ENCODE assay signal across 25 cellular contexts in the genomic region with DNA sequence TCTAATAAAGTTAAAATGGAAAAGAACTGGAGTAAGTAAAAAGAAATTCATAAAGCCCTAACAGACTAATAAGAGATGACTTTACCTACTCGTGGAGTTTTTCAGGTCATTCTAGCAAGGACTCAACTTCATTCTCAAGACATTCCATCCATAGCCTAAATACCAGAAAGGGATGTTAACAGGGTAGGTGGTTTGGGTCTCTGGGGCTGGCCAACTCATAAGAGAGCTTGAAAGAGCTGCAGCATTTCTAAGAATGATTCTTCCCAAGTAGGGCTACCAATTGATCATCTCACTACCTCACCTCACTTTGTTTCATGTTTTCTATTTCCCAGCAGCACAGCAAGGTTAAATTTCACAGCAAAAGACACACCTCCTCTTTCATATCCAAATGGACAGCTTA.
"Had no signal": no experiment of that assay in that cellular context is flagged by ENCODE, and none has a peak within 500 bp of the region (broad histone marks: within the 10 kb centered on the region; RNA-seq: fewer than 3 reads in every experiment).

No MANE protein-coding gene starts in this region.

- H3K27me3 ChIP-seq: body of pancreas, esophagus muscularis mucosa, gastroesophageal sphincter, SJSA1, tibial nerve, uterus had no signal

- H3K4me3 Mint-ChIP-seq: activated B cell treated with CpG ODN at 0.5 μM for 24 hours; mesothelial cell of epicardium; nephron progenitor cell; stimulated activated naive B cell treated with anti-CD40 and anti-IgM and Interleukin-4, amounts not matched to agents 10 μg/mL and 1 μg/mL and 100 μg/mL, for 72 hours had no signal

- ATAC-seq: body of pancreas; gastroesophageal sphincter; heart left ventricle; left lobe of liver; sciatic nerve; stimulated activated naive B cell treated with anti-CD40 and anti-IgM and Interleukin-4, amounts not matched to agents 10 μg/mL and 1 μg/mL and 100 μg/mL, for 72 hours had no signal

- H3K9me3 ChIP-seq: body of pancreas, esophagus muscularis mucosa, gastroesophageal sphincter, heart left ventricle, SJSA1, tibial nerve, uterus had no signal

- H3K27me3 Mint-ChIP-seq: activated B cell treated with CpG ODN at 0.5 μM for 24 hours had no signal

- H3K4me1 Mint-ChIP-seq: activated B cell treated with CpG ODN at 0.5 μM for 24 hours had no signal

- H3K4me1 ChIP-seq: body of pancreas, esophagus muscularis mucosa, gastroesophageal sphincter, heart left ventricle, SJSA1, tibial nerve, uterus had no signal

- H3K4me3 ChIP-seq: body of pancreas, esophagus muscularis mucosa, gastroesophageal sphincter, heart left ventricle, lung, SJSA1, tibial nerve, uterus had no signal

- FAIRE-seq: endothelial cell of umbilical vein, kidney had no signal

- H3K27ac ChIP-seq: body of pancreas, esophagus muscularis mucosa, gastroesophageal sphincter, heart left ventricle, SJSA1, tibial nerve, uterus had no signal

- H3K9me3 Mint-ChIP-seq: activated B cell treated with CpG ODN at 0.5 μM for 24 hours had no signal

- H3K36me3 ChIP-seq: esophagus muscularis mucosa, gastroesophageal sphincter, heart left ventricle, SJSA1, tibial nerve, uterus had no signal

- DNase-seq: activated B cell treated with CpG ODN at 0.5 μM for 24 hours; activated CD4-positive, alpha-beta T cell treated with anti-CD3 and anti-CD28 coated beads for 48 hours; activated T-cell treated with anti-CD3 and anti-CD28 coated beads, Interleukin-2, amount 50 U/mL, for 48 hours; amniotic stem cell; body of pancreas; dermis blood vessel endothelial cell; effector memory CD4-positive, alpha-beta T cell; heart left ventricle; kidney; nephron progenitor cell; nucleus accumbens; stimulated activated CD4-positive, alpha-beta T cell treated with anti-CD3 and anti-CD28 coated beads, Interleukin-4, amount 100 ng/mL, for 4 hours; stimulated activated naive B cell treated with anti-CD40 and anti-IgM and Interleukin-4, amounts not matched to agents 10 μg/mL and 1 μg/mL and 100 μg/mL, for 72 hours; substantia nigra; SW 1271; uterus had no signal

- H3K27ac Mint-ChIP-seq: activated B cell treated with CpG ODN at 0.5 μM for 24 hours; mesothelial cell of epicardium; nephron progenitor cell; stimulated activated naive B cell treated with anti-CD40 and anti-IgM and Interleukin-4, amounts not matched to agents 10 μg/mL and 1 μg/mL and 100 μg/mL, for 72 hours had no signal
